In the genomic region with DNA sequence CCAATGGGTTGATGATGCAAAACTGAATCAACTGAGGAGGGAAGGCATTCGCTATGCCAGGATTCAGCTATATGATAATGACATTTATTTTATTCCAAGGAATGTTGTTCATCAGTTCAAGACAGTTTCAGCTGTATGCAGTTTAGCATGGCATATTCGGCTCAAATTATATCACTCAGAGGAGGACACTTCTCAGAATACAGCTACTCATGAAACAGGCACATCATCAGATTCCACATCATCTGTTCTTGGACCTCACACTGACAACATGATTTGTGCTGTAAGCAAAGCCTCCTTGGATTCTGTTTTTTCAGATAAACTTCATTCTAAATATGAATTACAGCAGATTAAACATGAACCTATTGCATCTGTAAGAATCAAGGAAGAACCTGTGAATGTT, we compare ENCODE assay signal across 31 cellular contexts.
"Had no signal": no experiment of that assay in that cellular context is flagged by ENCODE, and none has a peak within 500 bp of the region (broad histone marks: within the 10 kb centered on the region; RNA-seq: fewer than 3 reads in every experiment).

No MANE protein-coding gene starts in this region.

- ATAC-seq: activated CD8-positive, alpha-beta memory T cell treated with anti-CD3 and anti-CD28 coated beads, Interleukin-2, amount 10 ng/mL, durations not matched to agents 7 days and 5 days; activated naive CD8-positive, alpha-beta T cell treated with anti-CD3 and anti-CD28 coated beads, Interleukin-2, amount 50 U/mL, for 24 hours; Right ventricle myocardium inferior had no signal

- H3K27me3 ChIP-seq: brain microvascular endothelial cell had no signal

- H3K4me2 ChIP-seq: PC-9 had no signal

- H2AFZ ChIP-seq: PC-9 had no signal

- H3K27ac Mint-ChIP-seq: activated CD4-positive, alpha-beta memory T cell treated with anti-CD3 and anti-CD28 coated beads, Interleukin-2, amount 10 ng/mL, durations not matched to agents 7 days and 5 days; activated CD8-positive, alpha-beta memory T cell treated with anti-CD3 and anti-CD28 coated beads, Interleukin-2, amount 10 ng/mL, durations not matched to agents 7 days and 5 days; activated naive CD4-positive, alpha-beta T cell treated with anti-CD3 and anti-CD28 coated beads, Interleukin-2, amount 10 ng/mL, durations not matched to agents 7 days and 5 days; activated naive CD8-positive, alpha-beta T cell; activated naive CD8-positive, alpha-beta T cell treated with anti-CD3 and anti-CD28 coated beads, Interleukin-2, amount 50 U/mL, for 24 hours had no signal

- H3K4me3 ChIP-seq: PC-9 had no signal

- H3K27me3 Mint-ChIP-seq: activated CD4-positive, alpha-beta memory T cell treated with anti-CD3 and anti-CD28 coated beads, Interleukin-2, amount 10 ng/mL, durations not matched to agents 7 days and 5 days; activated CD8-positive, alpha-beta memory T cell treated with anti-CD3 and anti-CD28 coated beads, Interleukin-2, amount 10 ng/mL, durations not matched to agents 7 days and 5 days; activated naive CD4-positive, alpha-beta T cell treated with anti-CD3 and anti-CD28 coated beads, Interleukin-2, amount 10 ng/mL, durations not matched to agents 7 days and 5 days; activated naive CD8-positive, alpha-beta T cell; activated naive CD8-positive, alpha-beta T cell treated with anti-CD3 and anti-CD28 coated beads, Interleukin-2, amount 50 U/mL, for 24 hours had no signal

- DNase-seq: activated CD4-positive, alpha-beta memory T cell treated with anti-CD3 and anti-CD28 coated beads, Interleukin-2, amount 10 ng/mL, durations not matched to agents 7 days and 5 days; activated CD4-positive, alpha-beta T cell treated with anti-CD3 and anti-CD28 coated beads for 1 hour; activated CD4-positive, CD25-positive, alpha-beta regulatory T cell; activated CD8-positive, alpha-beta memory T cell treated with anti-CD3 and anti-CD28 coated beads for 24 hours; activated CD8-positive, alpha-beta memory T cell treated with anti-CD3 and anti-CD28 coated beads, Interleukin-2, amount 10 ng/mL, durations not matched to agents 7 days and 5 days; activated CD8-positive, alpha-beta memory T cell treated with anti-CD3 and anti-CD28 coated beads, Interleukin-2, amount 50 U/mL, for 48 hours; activated effector memory CD4-positive, alpha-beta T cell treated with Interleukin-2 at 50 U/mL for 16 hours; activated naive CD4-positive, alpha-beta T cell treated with anti-CD3 and anti-CD28 coated beads, Interleukin-2, amount 10 ng/mL, durations not matched to agents 7 days and 5 days; activated naive CD8-positive, alpha-beta T cell treated with anti-CD3 and anti-CD28 coated beads, Interleukin-2, amount 50 U/mL, for 24 hours; activated T-cell treated with anti-CD3 and anti-CD28 coated beads, Interleukin-2, amount 50 U/mL, for 48 hours; amniotic stem cell; aorta; brain microvascular endothelial cell; central memory CD4-positive, alpha-beta T cell; Kasumi-1; MM.1S; MV-4-11; NCI-H1092; NCI-H1436 treated with DMSO at 0.1 percent for 48 hours; NCI-H1694 treated with DMSO at 0.1 percent for 48 hours; NCI-H2029; NCI-H345; NCI-H524 treated with DMSO at 0.1 percent for 48 hours; PC-9; SIG-M5; SW 1271; T1000; WERI-Rb-1 had no signal

- H3K4me1 Mint-ChIP-seq: activated CD8-positive, alpha-beta memory T cell treated with anti-CD3 and anti-CD28 coated beads, Interleukin-2, amount 10 ng/mL, durations not matched to agents 7 days and 5 days; activated naive CD4-positive, alpha-beta T cell treated with anti-CD3 and anti-CD28 coated beads, Interleukin-2, amount 10 ng/mL, durations not matched to agents 7 days and 5 days; activated naive CD8-positive, alpha-beta T cell treated with anti-CD3 and anti-CD28 coated beads, Interleukin-2, amount 50 U/mL, for 24 hours had no signal

- H3K9me3 Mint-ChIP-seq: activated CD4-positive, alpha-beta memory T cell treated with anti-CD3 and anti-CD28 coated beads, Interleukin-2, amount 10 ng/mL, durations not matched to agents 7 days and 5 days; activated naive CD4-positive, alpha-beta T cell treated with anti-CD3 and anti-CD28 coated beads, Interleukin-2, amount 10 ng/mL, durations not matched to agents 7 days and 5 days; activated naive CD8-positive, alpha-beta T cell treated with anti-CD3 and anti-CD28 coated beads, Interleukin-2, amount 50 U/mL, for 24 hours had no signal

- H3K4me3 Mint-ChIP-seq: activated CD4-positive, alpha-beta memory T cell treated with anti-CD3 and anti-CD28 coated beads, Interleukin-2, amount 10 ng/mL, durations not matched to agents 7 days and 5 days; activated CD8-positive, alpha-beta memory T cell treated with anti-CD3 and anti-CD28 coated beads, Interleukin-2, amount 10 ng/mL, durations not matched to agents 7 days and 5 days; activated naive CD4-positive, alpha-beta T cell treated with anti-CD3 and anti-CD28 coated beads, Interleukin-2, amount 10 ng/mL, durations not matched to agents 7 days and 5 days; activated naive CD8-positive, alpha-beta T cell; activated naive CD8-positive, alpha-beta T cell treated with anti-CD3 and anti-CD28 coated beads, Interleukin-2, amount 50 U/mL, for 24 hours had no signal

- H3K27ac ChIP-seq: brain microvascular endothelial cell, PC-9, RWPE1, WERI-Rb-1 had no signal
